18 cellular contexts compared by ENCODE assay signal in the genomic region with DNA sequence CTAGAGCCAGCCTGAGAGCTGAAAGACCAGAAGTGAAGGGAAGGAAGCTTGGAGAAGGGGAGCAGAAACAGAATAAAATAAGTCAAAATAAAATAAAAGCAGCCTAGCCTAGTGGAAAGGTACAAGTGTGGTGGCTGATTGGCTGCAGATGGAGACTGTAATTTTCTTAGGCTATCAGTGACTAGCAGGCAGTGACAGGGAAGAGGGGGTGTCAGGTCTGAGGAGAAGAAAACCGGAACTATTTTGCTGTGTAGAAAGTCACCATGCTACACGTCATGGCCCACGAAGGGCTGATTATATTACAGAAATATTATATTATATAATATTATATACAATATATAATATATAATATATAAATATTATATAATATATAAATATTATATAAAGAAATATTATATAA.
"Had no signal": no experiment of that assay in that cellular context is flagged by ENCODE, and none has a peak within 500 bp of the region (broad histone marks: within the 10 kb centered on the region; RNA-seq: fewer than 3 reads in every experiment).

No MANE protein-coding gene starts in this region.

- H3K27ac ChIP-seq: breast epithelium, epithelial cell of prostate, tibial artery, vagina had no signal

- H3K27me3 ChIP-seq: breast epithelium, vagina had no signal

- H3K9me3 ChIP-seq: breast epithelium, heart right ventricle, tibial artery, vagina had no signal

- H3K4me1 ChIP-seq: breast epithelium had no signal

- H3K4me3 ChIP-seq: breast epithelium, heart right ventricle, lung, tibial artery, vagina had no signal

- ATAC-seq: activated naive CD8-positive, alpha-beta T cell treated with anti-CD3 and anti-CD28 coated beads, Interleukin-2, amount 50 U/mL, for 24 hours; activated T-helper 17 cell treated with anti-CD3 and anti-CD28 coated beads, Interleukin-2, amount 50 U/mL, for 72 hours; heart right ventricle; left colon had no signal

- DNase-seq: activated CD4-positive, CD25-positive, alpha-beta regulatory T cell treated with anti-CD3 and anti-CD28 coated beads, Interleukin-2, amount 50 U/mL, for 72 hours; activated naive CD4-positive, alpha-beta T cell treated with anti-CD3 and anti-CD28 coated beads for 36 hours; activated naive CD8-positive, alpha-beta T cell treated with anti-CD3 and anti-CD28 coated beads, Interleukin-2, amount 50 U/mL, for 24 hours; aorta; cerebellar nuclear complex; dermis blood vessel endothelial cell; foreskin melanocyte; heart right ventricle; left colon; posterior cingulate gyrus; stimulated activated naive B cell treated with anti-CD40 and anti-IgM and Interleukin-4, amounts not matched to agents 10 μg/mL and 1 μg/mL and 100 μg/mL, for 72 hours; T-helper 2 cell; tibial artery had no signal

- H3K36me3 ChIP-seq: breast epithelium, heart right ventricle, tibial artery, vagina had no signal
